ENCODE assay signal across 25 cellular contexts in the genomic region with DNA sequence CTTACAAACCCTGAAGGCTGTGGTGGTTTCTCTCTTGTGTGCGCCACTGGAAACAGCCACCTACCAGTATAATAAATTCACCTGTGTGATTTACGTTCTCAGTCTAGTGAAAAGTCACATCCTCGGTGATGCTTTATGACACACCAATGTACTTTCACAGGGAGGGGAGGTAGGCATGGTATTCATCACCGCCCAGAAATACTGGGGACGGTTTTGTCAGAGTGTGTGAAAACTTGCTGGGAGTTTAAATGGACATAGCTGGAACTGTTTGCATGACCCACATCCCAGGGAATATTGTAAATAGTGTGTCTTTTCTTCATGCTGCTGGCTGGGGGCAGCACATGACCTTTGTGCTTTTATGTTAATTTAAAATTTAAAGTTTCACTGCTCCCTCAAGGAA.
DNase-seq lines count a peak whose midpoint lies in the region; ATAC-seq, FAIRE-seq and TF ChIP-seq lines count a peak whose summit lies in the region.
"Had no signal": no experiment of that assay in that cellular context is flagged by ENCODE, and none has a peak within 500 bp of the region (broad histone marks: within the 10 kb centered on the region; RNA-seq: fewer than 3 reads in every experiment).

No MANE protein-coding gene starts in this region.

- intact Hi-C loops in right lobe of liver (cut with DNase I) (no loop called here), pancreas (cut with DNase I) (no loop called here)

- FAIRE-seq in pancreas (lab: Jason Lieb, UNC) = no peak
- FAIRE-seq: D721Med, GM12892, RCC 7860 had no signal

- H3K79me2 ChIP-seq in hepatocyte = no peaks in the 10 kb centered on the region

- no peak overlapping the region for H3K4me3 Mint-ChIP-seq in effector memory CD8-positive, alpha-beta T cell
- no peak overlapping the region for H3K4me3 Mint-ChIP-seq in activated CD8-positive, alpha-beta memory T cell treated with anti-CD3 and anti-CD28 coated beads, Interleukin-2, amount 10 ng/mL, durations not matched to agents 7 days and 5 days
- H3K4me3 Mint-ChIP-seq: CD4-positive, alpha-beta T cell had no signal

- TF ChIP-seq POLR2A in right lobe of liver (IDR thresholded peaks at IDR 0.05) = no peak

- peaks cover under 1% of the 10 kb centered on the region for H3K4me1 ChIP-seq in hepatocyte (ENCODE audit: insufficient read depth)
- peaks cover 0 to 44% (median 8%) of the 10 kb centered on the region in 4 donors for H3K4me1 ChIP-seq in right lobe of liver
- peaks cover 5 to 35% (median 27%) of the 10 kb centered on the region in 3 donors for H3K4me1 ChIP-seq in pancreas

- peaks cover 6 to 15% of the 10 kb centered on the region in 2 donors for H3K9me3 Mint-ChIP-seq in effector memory CD8-positive, alpha-beta T cell
- H3K9me3 Mint-ChIP-seq in activated CD8-positive, alpha-beta memory T cell treated with anti-CD3 and anti-CD28 coated beads, Interleukin-2, amount 10 ng/mL, durations not matched to agents 7 days and 5 days (ENCODE audit: low read depth) = peaks cover 2% of the 10 kb centered on the region
- H3K9me3 Mint-ChIP-seq: CD4-positive, alpha-beta T cell had no signal

- H2AFZ ChIP-seq in hepatocyte = no peak overlapping the region

- H3K27ac Mint-ChIP-seq in effector memory CD8-positive, alpha-beta T cell = no peak overlapping the region
- no peak overlapping the region for H3K27ac Mint-ChIP-seq in activated CD8-positive, alpha-beta memory T cell treated with anti-CD3 and anti-CD28 coated beads, Interleukin-2, amount 10 ng/mL, durations not matched to agents 7 days and 5 days
- H3K27ac Mint-ChIP-seq: CD4-positive, alpha-beta T cell had no signal

- H3K4me3 ChIP-seq in hepatocyte = no peak overlapping the region
- peak overlapping the region in 1 of 3 donors; percentile 10 for H3K4me3 ChIP-seq in right lobe of liver
- no peak overlapping the region for H3K4me3 ChIP-seq in pancreas

- ATAC-seq in right lobe of liver (peak; percentile 72 to 85 (median 77)), pancreas (peak; percentile 77 to 90 (median 87)), GM18861 (IDR thresholded peaks at IDR 0.05; ENCODE audit: unreplicated experiment) (no peak)
- ATAC-seq in effector memory CD8-positive, alpha-beta T cell (replicated peaks) = no peak
- ATAC-seq in activated CD8-positive, alpha-beta memory T cell treated with anti-CD3 and anti-CD28 coated beads, Interleukin-2, amount 10 ng/mL, durations not matched to agents 7 days and 5 days = no peak
- ATAC-seq: Right ventricle myocardium inferior had no signal

- CTCF ChIA-PET in activated CD8-positive, alpha-beta memory T cell treated with anti-CD3 and anti-CD28 coated beads, Interleukin-2, amount 10 ng/mL, durations not matched to agents 7 days and 5 days (lab: Charles Lee) = no interaction called here

- no peaks in the 10 kb centered on the region for H3K27me3 Mint-ChIP-seq in effector memory CD8-positive, alpha-beta T cell
- no peaks in the 10 kb centered on the region for H3K27me3 Mint-ChIP-seq in activated CD8-positive, alpha-beta memory T cell treated with anti-CD3 and anti-CD28 coated beads, Interleukin-2, amount 10 ng/mL, durations not matched to agents 7 days and 5 days
- H3K27me3 Mint-ChIP-seq: CD4-positive, alpha-beta T cell had no signal

- H3K27me3 ChIP-seq in hepatocyte = no peaks in the 10 kb centered on the region
- H3K27me3 ChIP-seq in right lobe of liver = no peaks in the 10 kb centered on the region
- H3K27me3 ChIP-seq in pancreas = no peaks in the 10 kb centered on the region

- in situ Hi-C loops in Caki2 (cut with HindIII; ENCODE audit: low pct_unique_long_range_greater_than_20kb, low sequenced_read_pairs) = no loop called here

- no peaks in the 10 kb centered on the region for H3K36me3 Mint-ChIP-seq in effector memory CD8-positive, alpha-beta T cell (ENCODE audit: insufficient read depth)
- no peaks in the 10 kb centered on the region for H3K36me3 Mint-ChIP-seq in activated CD8-positive, alpha-beta memory T cell treated with anti-CD3 and anti-CD28 coated beads, Interleukin-2, amount 10 ng/mL, durations not matched to agents 7 days and 5 days

- H3K9me2 ChIP-seq in hepatocyte (replicated peaks; ENCODE audit: insufficient read depth) = no peaks in the 10 kb centered on the region

- no peaks in the 10 kb centered on the region for H4K20me1 ChIP-seq in hepatocyte (ENCODE audit: insufficient read depth, poor library complexity, severe bottlenecking)

- WGBS in hepatocyte (ENCODE audit: low lambda C conversion rate, missing lambda C conversion rate) = 68% methylated on average over 5 of the region's 5 CpGs
- WGBS in right lobe of liver (ENCODE audit: insufficient coverage, low coverage, low lambda C conversion rate, missing lambda C conversion rate) = 30% methylated on average over 5 of the region's 5 CpGs
- WGBS in pancreas, 2 donors = 39 to 42% methylated on average over 5 of the region's 5 CpGs

- DNase-seq in Caki2 (ENCODE audit: low read depth) (peak; percentile 41), hepatocyte (ENCODE audit: low spot score) (no peak), right lobe of liver (peak in 1 of 3 donors; percentile 47), pancreas (peak in 2 of 6 donors; percentile 24 to 35), NCI-H2196 treated with DMSO at 0.1 percent for 48 hours (lab: John Stamatoyannopoulos, UW; ENCODE audit: unreplicated experiment) (no peak)
- no peak for DNase-seq in effector memory CD8-positive, alpha-beta T cell
- no peak for DNase-seq in activated CD8-positive, alpha-beta memory T cell treated with anti-CD3 and anti-CD28 coated beads, Interleukin-2, amount 10 ng/mL, durations not matched to agents 7 days and 5 days
- DNase-seq: 8988T; CD4-positive, alpha-beta T cell; DMS79; GOT3; IMR-90; Kasumi-1; MM.1S; NCI-H1092; NCI-H1436 treated with DMSO at 0.1 percent for 48 hours; NCI-H2029 treated with DMSO at 0.1 percent for 48 hours; NCI-H2171 treated with DMSO at 0.1 percent for 48 hours; NCI-H748 treated with DMSO at 0.1 percent for 48 hours; NK-92 treated with Interleukin-12 subunit alpha and Interleukin-12 subunit beta, amount 100 ng/mL, for 24 hours had no signal

- H3K36me3 ChIP-seq in hepatocyte (replicated peaks; ENCODE audit: insufficient read depth, low read depth) (no peaks in the 10 kb centered on the region), right lobe of liver (no peaks in the 10 kb centered on the region), pancreas (no peaks in the 10 kb centered on the region)

- H3K4me2 ChIP-seq in hepatocyte = peak overlapping the region; percentile 9

- H3K9me3 ChIP-seq in hepatocyte (ENCODE audit: low read depth) (no peaks in the 10 kb centered on the region), right lobe of liver (no peaks in the 10 kb centered on the region), pancreas (no peaks in the 10 kb centered on the region)

- no peak for TF ChIP-seq CTCF in hepatocyte (IDR thresholded peaks at IDR 0.05; ENCODE audit: poor library complexity)
- TF ChIP-seq CTCF in right lobe of liver (IDR thresholded peaks at IDR 0.05) = no peak
- TF ChIP-seq CTCF in pancreas (IDR thresholded peaks at IDR 0.05) = no peak

- H3K27ac ChIP-seq in hepatocyte = no peak overlapping the region
- peak overlapping the region; percentile 12 to 69 (median 67) for H3K27ac ChIP-seq in right lobe of liver
- peak overlapping the region in 2 of 4 donors; percentile 3 to 26 for H3K27ac ChIP-seq in pancreas

- H3K4me1 Mint-ChIP-seq in effector memory CD8-positive, alpha-beta T cell (ENCODE audit: low read depth in 2 of 2) = no peaks in the 10 kb centered on the region
- no peaks in the 10 kb centered on the region for H3K4me1 Mint-ChIP-seq in activated CD8-positive, alpha-beta memory T cell treated with anti-CD3 and anti-CD28 coated beads, Interleukin-2, amount 10 ng/mL, durations not matched to agents 7 days and 5 days

Comparison
In these comparisons a context has a peak if more than half of its experiments do, and no peak if none do; other contexts are left out.
1. ATAC-seq: peak in right lobe of liver (4 of 4) and pancreas (4 of 4); none in GM18861 (single experiment), effector memory CD8-positive, alpha-beta T cell (single experiment) and activated CD8-positive, alpha-beta memory T cell treated with anti-CD3 and anti-CD28 coated beads, Interleukin-2, amount 10 ng/mL, durations not matched to agents 7 days and 5 days (single experiment).